ENCODE assay signal across 8 cellular contexts in the genomic region with DNA sequence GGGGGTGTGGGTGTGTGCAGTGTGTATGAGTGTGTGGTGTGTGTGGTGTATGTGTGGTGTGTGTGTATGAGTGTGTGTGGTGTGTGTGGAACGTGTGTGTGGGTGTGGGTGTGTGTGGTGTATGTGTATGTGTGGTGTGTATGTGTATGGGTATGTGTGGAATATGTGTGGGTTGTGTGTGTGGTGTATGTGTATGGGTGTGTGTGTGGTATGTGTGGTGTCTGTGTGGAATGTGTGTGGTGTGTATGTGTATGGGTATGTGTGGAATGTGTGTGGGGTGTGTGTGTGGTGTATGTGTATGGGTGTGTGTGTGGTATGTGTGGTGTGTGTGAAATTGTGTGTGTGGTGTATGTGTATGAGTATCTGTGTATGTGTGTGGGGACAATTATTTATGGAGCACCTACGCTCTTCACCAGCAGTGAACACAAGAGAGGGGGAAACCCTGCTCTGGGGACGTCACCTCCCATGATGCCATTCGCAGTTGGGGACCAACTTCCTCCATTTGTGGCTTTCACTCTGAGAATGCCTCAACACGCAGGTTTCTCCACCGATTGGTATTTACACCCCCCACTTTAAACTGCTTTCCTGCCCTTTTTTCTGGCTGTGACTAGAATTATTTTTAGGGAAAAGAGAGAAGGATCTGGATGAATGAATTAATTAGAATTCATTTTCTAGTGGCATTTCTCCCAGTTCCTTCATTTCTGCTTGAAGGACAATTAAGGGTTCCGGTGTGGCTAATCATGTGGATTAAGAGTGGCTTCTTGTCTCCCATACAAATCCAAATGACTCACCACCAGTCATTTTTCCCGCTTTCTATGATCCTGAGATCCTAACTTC.
DNase-seq lines count a peak whose midpoint lies in the region; ATAC-seq and TF ChIP-seq lines count a peak whose summit lies in the region.

No MANE protein-coding gene starts in this region.

- H4K20me1 ChIP-seq in OCI-LY1 (ENCODE audit: insufficient read depth, low read length) (no peaks in the 10 kb centered on the region), mammary epithelial cell (ENCODE audit: insufficient read depth, low read length) (no peaks in the 10 kb centered on the region)

- H3K79me2 ChIP-seq in OCI-LY1 (ENCODE audit: insufficient read depth, low read length) (no peaks in the 10 kb centered on the region), mammary epithelial cell (ENCODE audit: insufficient read depth, low read length) (no peaks in the 10 kb centered on the region)

- dilution Hi-C loops in mammary epithelial cell (cut with HindIII; ENCODE audit: low sequenced_read_pairs) = no loop called here

- H3K36me3 ChIP-seq in OCI-LY1 (ENCODE audit: insufficient read depth, low read length) = no peaks in the 10 kb centered on the region
- H3K36me3 ChIP-seq in mammary epithelial cell (ENCODE audit: insufficient read depth, low read length) = no peaks in the 10 kb centered on the region

- peak; percentile 61 to 69 for DNase-seq in activated naive CD4-positive, alpha-beta T cell treated with anti-CD3 and anti-CD28 coated beads, Interleukin-2, amount 50 U/mL, for 72 hours (ENCODE audit: low spot score in 2 of 2)
- peak; percentile 17 to 18 for DNase-seq in stimulated activated CD4-positive, alpha-beta T cell treated with anti-CD3 and anti-CD28 coated beads, Interleukin-1b, Interleukin-23, amount 100 ng/mL, for 4 hours (ENCODE audit: low read depth in 2 of 2)
- no peak for DNase-seq in mammary epithelial cell
- no peak for DNase-seq in NCI-H446 treated with DMSO at 0.1 percent for 48 hours (lab: John Stamatoyannopoulos, UW)
- DNase-seq in MCF 10A (ENCODE audit: unreplicated experiment) = no peak

- BruUV-seq in mammary epithelial cell (replicated peaks; lab: Mats Ljungman, UMichigan) = no TSS peak
- no TSS peak for BruUV-seq in MCF 10A (replicated peaks; lab: Mats Ljungman, UMichigan)

- peaks cover 7% of the 10 kb centered on the region for H3K4me1 ChIP-seq in OCI-LY1 (ENCODE audit: insufficient read depth, low read length, severe bottlenecking)
- H3K4me1 ChIP-seq in mammary epithelial cell (ENCODE audit: insufficient read depth, low read length) = no peaks in the 10 kb centered on the region

- H3K27ac Mint-ChIP-seq in activated naive CD4-positive, alpha-beta T cell treated with anti-CD3 and anti-CD28 coated beads, Interleukin-2, amount 50 U/mL, for 72 hours = peak overlapping the region in 1 of 2 donors; percentile 38
- no peak overlapping the region for H3K27ac Mint-ChIP-seq in MCF 10A (ENCODE audit: low read depth, unreplicated experiment)

- peak overlapping the region; percentile 10 for H3K4me2 ChIP-seq in OCI-LY1 (ENCODE audit: low read length)
- H3K4me2 ChIP-seq in mammary epithelial cell (ENCODE audit: insufficient read depth, low read depth, low read length) = no peak overlapping the region

- H3K27me3 ChIP-seq in OCI-LY1 (ENCODE audit: insufficient read depth, low read length) = peaks cover 9% of the 10 kb centered on the region; the same call in 1 of the 2 replicates
- peaks cover 2% of the 10 kb centered on the region for H3K27me3 ChIP-seq in mammary epithelial cell (ENCODE audit: insufficient read depth, low read length)

- no peaks in the 10 kb centered on the region for H3K4me1 Mint-ChIP-seq in MCF 10A (ENCODE audit: insufficient read depth, unreplicated experiment)

- intact Hi-C loops in mammary epithelial cell (cut with micrococcal nuclease) (no loop called here), MCF 10A (cut with micrococcal nuclease) (no loop called here)

- H2AFZ ChIP-seq in OCI-LY1 (ENCODE audit: low read length) = no peak overlapping the region
- no peak overlapping the region for H2AFZ ChIP-seq in mammary epithelial cell (ENCODE audit: low read depth, low read length)

- H3K27ac ChIP-seq in OCI-LY1 (ENCODE audit: low read depth, low read length, poor library complexity, severe bottlenecking) (no peak overlapping the region), mammary epithelial cell (ENCODE audit: insufficient read depth, low read depth, low read length) (no peak overlapping the region)

- H3K4me3 Mint-ChIP-seq in MCF 10A (ENCODE audit: unreplicated experiment) = no peak overlapping the region

- peak overlapping the region; percentile 5 for H3K4me3 ChIP-seq in OCI-LY1 (ENCODE audit: low read depth, low read length, poor library complexity, severe bottlenecking)
- H3K4me3 ChIP-seq in mammary epithelial cell (replicated peaks in 1 of 3; ENCODE audit: insufficient read depth in 1 of 3, low read depth in 2 of 3, low read length in 3 of 3) = no peak overlapping the region

- POLR2A ChIA-PET in MCF 10A (lab: Yijun Ruan, JAX) = no interaction called here

- H3K27me3 Mint-ChIP-seq in MCF 10A (ENCODE audit: insufficient read depth, unreplicated experiment) = no peaks in the 10 kb centered on the region

- H3F3A ChIP-seq in OCI-LY1 (ENCODE audit: insufficient read depth, low read length) = no peaks in the 10 kb centered on the region

- no peaks in the 10 kb centered on the region for H3K9me2 ChIP-seq in OCI-LY1 (ENCODE audit: low read depth, low read length)

- CTCF ChIA-PET in mammary epithelial cell (lab: Charles Lee; ENCODE audit: low non-redundant PET) = no interaction called here
- CTCF ChIA-PET in MCF 10A (lab: Yijun Ruan, JAX) = no interaction called here

- H3K9me3 ChIP-seq in OCI-LY1 (ENCODE audit: low read length) (no peaks in the 10 kb centered on the region), mammary epithelial cell (replicated peaks; ENCODE audit: insufficient read depth, low read length) (no peaks in the 10 kb centered on the region)

- H3K36me3 Mint-ChIP-seq in activated naive CD4-positive, alpha-beta T cell treated with anti-CD3 and anti-CD28 coated beads, Interleukin-2, amount 50 U/mL, for 72 hours = peaks cover 8 to 9% of the 10 kb centered on the region in 2 donors
- H3K36me3 Mint-ChIP-seq in MCF 10A (ENCODE audit: insufficient read depth, unreplicated experiment) = no peaks in the 10 kb centered on the region

- peak; percentile 84 for ATAC-seq in GM18858 (IDR thresholded peaks at IDR 0.05; ENCODE audit: unreplicated experiment)
- peak; percentile 87 for ATAC-seq in HG02678 (IDR thresholded peaks at IDR 0.05; ENCODE audit: unreplicated experiment)
- peak; percentile 95 to 96 for ATAC-seq in activated naive CD4-positive, alpha-beta T cell treated with anti-CD3 and anti-CD28 coated beads, Interleukin-2, amount 50 U/mL, for 72 hours

- H3K9ac ChIP-seq in OCI-LY1 (ENCODE audit: low read length) (no peak overlapping the region), mammary epithelial cell (ENCODE audit: insufficient read depth, low read length) (no peak overlapping the region)

- WGBS in mammary epithelial cell (ENCODE audit: low coverage, missing lambda C conversion rate) = 84% methylated on average over 8 of the region's 8 CpGs

- no peak for TF ChIP-seq CTCF in OCI-LY1 (IDR thresholded peaks at IDR 0.05; ENCODE audit: low read length)
- no peak for TF ChIP-seq CTCF in mammary epithelial cell (conservative IDR thresholded peaks at IDR 0.05 in 1 of 2, IDR thresholded peaks at IDR 0.05 in 1 of 2; ENCODE audit: extremely low read depth in 1 of 2, insufficient read depth in 1 of 2, low read depth in 1 of 2, low read length in 2 of 2)
- TF ChIP-seq CTCF in MCF 10A (IDR thresholded peaks at IDR 0.05; ENCODE audit: unreplicated experiment) = no peak

- H3K9me3 Mint-ChIP-seq in activated naive CD4-positive, alpha-beta T cell treated with anti-CD3 and anti-CD28 coated beads, Interleukin-2, amount 50 U/mL, for 72 hours = peaks cover 6 to 7% of the 10 kb centered on the region in 2 donors
- H3K9me3 Mint-ChIP-seq in MCF 10A (ENCODE audit: unreplicated experiment) = no peaks in the 10 kb centered on the region

- in situ Hi-C loops in mammary epithelial cell (cut with MboI; ENCODE audit: low sequenced_read_pairs in 2 of 2) = loop anchor here in 1 of 2 donors (25.0 kb wide), 1 partner anchor 800 kb away; no protein-coding TSS in a partner anchor

Comparison
In these comparisons a context has a peak if more than half of its experiments do, and no peak if none do; other contexts are left out.
1. DNase-seq: peak in activated naive CD4-positive, alpha-beta T cell treated with anti-CD3 and anti-CD28 coated beads, Interleukin-2, amount 50 U/mL, for 72 hours (2 of 2) and stimulated activated CD4-positive, alpha-beta T cell treated with anti-CD3 and anti-CD28 coated beads, Interleukin-1b, Interleukin-23, amount 100 ng/mL, for 4 hours (2 of 2); none in mammary epithelial cell (single experiment), NCI-H446 treated with DMSO at 0.1 percent for 48 hours (single experiment) and MCF 10A (single experiment).
2. Peak in every context shown above with its lines, with median percentiles within 50 percentile points of each other: ATAC-seq.